In genomic region chr3:159380891-159381290, GRCh38 we compare ENCODE assay signal across 19 cellular contexts.
"Had no signal": no experiment of that assay in that cellular context is flagged by ENCODE, and none has a peak within 500 bp of the region (broad histone marks: within the 10 kb centered on the region; RNA-seq: fewer than 3 reads in every experiment).

No MANE protein-coding gene starts in this region.

- H3K27ac ChIP-seq: brain microvascular endothelial cell, coronary artery, ovary, psoas muscle, suprapubic skin, transverse colon, vagina had no signal

- H3K4me1 ChIP-seq: psoas muscle, suprapubic skin, transverse colon, vagina had no signal

- DNase-seq: activated CD4-positive, alpha-beta T cell treated with anti-CD3 and anti-CD28 coated beads for 48 hours; activated CD4-positive, CD25-positive, alpha-beta regulatory T cell; activated CD8-positive, alpha-beta T cell treated with anti-CD3 and anti-CD28 coated beads for 36 hours; activated naive CD4-positive, alpha-beta T cell treated with Interleukin-2 at 50 U/mL for 16 hours; activated T-cell treated with anti-CD3 and anti-CD28 coated beads, Interleukin-2, amount 50 U/mL, for 1 hour; aorta; brain microvascular endothelial cell; foreskin melanocyte; glutamatergic neuron; mesenchymal stem cell; naive thymus-derived CD8-positive, alpha-beta T cell; ovary; psoas muscle; T-cell; T-helper 9 cell; transverse colon had no signal

- H3K4me3 ChIP-seq: coronary artery, ovary, psoas muscle, suprapubic skin, transverse colon, vagina had no signal

- H3K9me3 ChIP-seq: ovary, psoas muscle, suprapubic skin, transverse colon, vagina had no signal

- ATAC-seq: activated CD8-positive, alpha-beta T cell treated with anti-CD3 and anti-CD28 coated beads for 36 hours; naive thymus-derived CD8-positive, alpha-beta T cell; T-cell had no signal

- H3K27me3 ChIP-seq: brain microvascular endothelial cell, ovary, suprapubic skin, transverse colon, vagina had no signal

- H3K36me3 ChIP-seq: brain microvascular endothelial cell, ovary, suprapubic skin, transverse colon, vagina had no signal
